22 cellular contexts compared by ENCODE assay signal in the genomic region with DNA sequence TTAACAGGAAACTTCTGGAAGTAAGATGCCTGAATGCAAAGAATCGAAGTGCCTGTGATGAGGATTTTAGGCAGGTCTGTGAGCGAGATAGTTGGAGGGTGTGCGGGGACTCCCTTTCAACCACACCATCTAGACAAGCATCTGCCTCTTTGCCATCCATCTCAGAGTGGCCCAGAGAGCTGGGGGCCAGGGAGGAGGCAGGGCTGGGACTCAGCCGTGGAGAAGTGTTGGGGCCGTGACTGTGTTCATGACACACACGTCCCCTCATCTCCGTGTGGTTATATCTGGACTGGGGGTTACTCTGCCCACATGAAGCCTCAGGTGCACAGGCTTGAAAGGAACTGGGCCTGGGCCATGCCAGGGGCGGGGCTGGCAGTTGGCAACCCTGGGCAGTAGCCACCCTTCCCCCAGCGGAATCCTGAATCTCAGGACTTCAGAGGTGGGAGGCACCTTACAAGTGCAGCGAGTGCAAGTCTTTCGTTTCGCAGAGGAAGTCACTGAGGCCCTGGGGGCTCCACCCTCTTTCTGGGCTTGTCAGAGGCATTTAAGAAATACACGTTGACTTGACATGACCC.
"Had no signal": no experiment of that assay in that cellular context is flagged by ENCODE, and none has a peak within 500 bp of the region (broad histone marks: within the 10 kb centered on the region; RNA-seq: fewer than 3 reads in every experiment).

No MANE protein-coding gene starts in this region.

- H3K4me3 ChIP-seq: K562 had no signal

- H3K9me3 Mint-ChIP-seq: activated B cell treated with CpG ODN at 0.5 μM for 24 hours; activated CD4-positive, alpha-beta memory T cell treated with anti-CD3 and anti-CD28 coated beads, Interleukin-2, amount 10 ng/mL, durations not matched to agents 7 days and 5 days; activated CD4-positive, alpha-beta T cell treated with anti-CD3 and anti-CD28 coated beads, Interleukin-2, amount 10 ng/mL, durations not matched to agents 7 days and 5 days; activated naive CD4-positive, alpha-beta T cell treated with anti-CD3 and anti-CD28 coated beads, Interleukin-2, amount 10 ng/mL, durations not matched to agents 7 days and 5 days; activated naive CD8-positive, alpha-beta T cell treated with anti-CD3 and anti-CD28 coated beads for 36 hours; activated T-cell treated with anti-CD3 and anti-CD28 coated beads, Interleukin-2, amount 50 U/mL, for 72 hours; activated T-helper 2 cell treated with anti-CD3 and anti-CD28 coated beads, Interferon-gamma antibody, Interleukin-2, Interleukin-4, amounts not matched to agents 10 μg/mL and 5 μg/mL and 100 μg/mL, durations not matched to agents 14 hours and 24 hours and 36 hours had no signal

- DNase-seq: activated B cell treated with CpG ODN at 0.5 μM for 24 hours; activated CD4-positive, alpha-beta memory T cell treated with anti-CD3 and anti-CD28 coated beads, Interleukin-2, amount 10 ng/mL, durations not matched to agents 7 days and 5 days; activated CD4-positive, alpha-beta T cell treated with anti-CD3 and anti-CD28 coated beads, Interleukin-2, amount 10 ng/mL, durations not matched to agents 7 days and 5 days; activated gamma-delta T cell treated with Interleukin-2 at 50 U/mL for 16 hours; activated naive CD4-positive, alpha-beta T cell treated with anti-CD3 and anti-CD28 coated beads, Interleukin-2, amount 10 ng/mL, durations not matched to agents 7 days and 5 days; activated naive CD8-positive, alpha-beta T cell treated with anti-CD3 and anti-CD28 coated beads for 36 hours; activated T-cell treated with anti-CD3 and anti-CD28 coated beads, Interleukin-2, amount 50 U/mL, for 72 hours; brain microvascular endothelial cell; Karpas-422; NCI-H1105 treated with DMSO at 0.1 percent for 48 hours; NCI-H1436 treated with DMSO at 0.1 percent for 48 hours; NCI-H187; NCI-H2081; NCI-H446; NCI-H524 treated with DMSO at 0.1 percent for 48 hours; NCI-H748 treated with DMSO at 0.1 percent for 48 hours; SIG-M5; T-helper 17 cell; T-helper 9 cell had no signal

- H3K4me3 Mint-ChIP-seq: activated B cell treated with CpG ODN at 0.5 μM for 24 hours; activated CD4-positive, alpha-beta memory T cell treated with anti-CD3 and anti-CD28 coated beads, Interleukin-2, amount 10 ng/mL, durations not matched to agents 7 days and 5 days; activated CD4-positive, alpha-beta T cell treated with anti-CD3 and anti-CD28 coated beads, Interleukin-2, amount 10 ng/mL, durations not matched to agents 7 days and 5 days; activated naive CD4-positive, alpha-beta T cell treated with anti-CD3 and anti-CD28 coated beads, Interleukin-2, amount 10 ng/mL, durations not matched to agents 7 days and 5 days; activated naive CD8-positive, alpha-beta T cell treated with anti-CD3 and anti-CD28 coated beads for 36 hours; activated T-cell treated with anti-CD3 and anti-CD28 coated beads, Interleukin-2, amount 50 U/mL, for 72 hours; T-helper 17 cell had no signal

- FAIRE-seq: K562, TTC549 had no signal

- H3K4me1 Mint-ChIP-seq: activated B cell treated with CpG ODN at 0.5 μM for 24 hours; activated CD4-positive, alpha-beta memory T cell treated with anti-CD3 and anti-CD28 coated beads, Interleukin-2, amount 10 ng/mL, durations not matched to agents 7 days and 5 days; activated CD4-positive, alpha-beta T cell treated with anti-CD3 and anti-CD28 coated beads, Interleukin-2, amount 10 ng/mL, durations not matched to agents 7 days and 5 days; activated naive CD4-positive, alpha-beta T cell treated with anti-CD3 and anti-CD28 coated beads, Interleukin-2, amount 10 ng/mL, durations not matched to agents 7 days and 5 days; activated naive CD8-positive, alpha-beta T cell treated with anti-CD3 and anti-CD28 coated beads for 36 hours; T-helper 17 cell had no signal

- H3K27ac Mint-ChIP-seq: activated B cell treated with CpG ODN at 0.5 μM for 24 hours; activated CD4-positive, alpha-beta memory T cell treated with anti-CD3 and anti-CD28 coated beads, Interleukin-2, amount 10 ng/mL, durations not matched to agents 7 days and 5 days; activated CD4-positive, alpha-beta T cell treated with anti-CD3 and anti-CD28 coated beads, Interleukin-2, amount 10 ng/mL, durations not matched to agents 7 days and 5 days; activated naive CD4-positive, alpha-beta T cell treated with anti-CD3 and anti-CD28 coated beads, Interleukin-2, amount 10 ng/mL, durations not matched to agents 7 days and 5 days; activated naive CD8-positive, alpha-beta T cell treated with anti-CD3 and anti-CD28 coated beads for 36 hours; activated T-cell treated with anti-CD3 and anti-CD28 coated beads, Interleukin-2, amount 50 U/mL, for 72 hours; activated T-helper 2 cell treated with anti-CD3 and anti-CD28 coated beads, Interferon-gamma antibody, Interleukin-2, Interleukin-4, amounts not matched to agents 10 μg/mL and 5 μg/mL and 100 μg/mL, durations not matched to agents 14 hours and 24 hours and 36 hours; T-helper 17 cell had no signal

- H3K36me3 Mint-ChIP-seq: activated naive CD4-positive, alpha-beta T cell treated with anti-CD3 and anti-CD28 coated beads, Interleukin-2, amount 10 ng/mL, durations not matched to agents 7 days and 5 days; activated naive CD8-positive, alpha-beta T cell treated with anti-CD3 and anti-CD28 coated beads for 36 hours had no signal

- H3K36me3 ChIP-seq: brain microvascular endothelial cell had no signal

- ATAC-seq: activated T-cell treated with anti-CD3 and anti-CD28 coated beads, Interleukin-2, amount 50 U/mL, for 72 hours; K562; T-helper 17 cell had no signal
